17 cellular contexts compared by ENCODE assay signal in genomic region chr14:71140157-71140556, GRCh38.
"Had no signal": no experiment of that assay in that cellular context is flagged by ENCODE, and none has a peak within 500 bp of the region (broad histone marks: within the 10 kb centered on the region; RNA-seq: fewer than 3 reads in every experiment).

No MANE protein-coding gene starts in this region.

- H3K36me3 ChIP-seq: brain microvascular endothelial cell, pancreas, transverse colon had no signal

- H3K27me3 Mint-ChIP-seq: activated B cell treated with CpG ODN at 0.5 μM for 24 hours; central memory CD8-positive, alpha-beta T cell had no signal

- H3K27ac Mint-ChIP-seq: activated B cell treated with CpG ODN at 0.5 μM for 24 hours; activated naive CD8-positive, alpha-beta T cell treated with anti-CD3 and anti-CD28 coated beads, Interleukin-2, amount 10 ng/mL, durations not matched to agents 7 days and 5 days; immature natural killer cell had no signal

- H3K27ac ChIP-seq: pancreas, transverse colon had no signal

- H3K4me3 ChIP-seq: pancreas, skin epidermis, transverse colon had no signal

- H3K27me3 ChIP-seq: brain microvascular endothelial cell, pancreas, transverse colon had no signal

- H3K4me1 ChIP-seq: pancreas had no signal

- H3K36me3 Mint-ChIP-seq: immature natural killer cell had no signal

- ATAC-seq: pancreas had no signal

- H3K9me3 Mint-ChIP-seq: activated B cell treated with CpG ODN at 0.5 μM for 24 hours; activated naive CD8-positive, alpha-beta T cell treated with anti-CD3 and anti-CD28 coated beads, Interleukin-2, amount 10 ng/mL, durations not matched to agents 7 days and 5 days; central memory CD8-positive, alpha-beta T cell; immature natural killer cell had no signal

- H3K4me3 Mint-ChIP-seq: activated B cell treated with CpG ODN at 0.5 μM for 24 hours; activated naive CD8-positive, alpha-beta T cell treated with anti-CD3 and anti-CD28 coated beads, Interleukin-2, amount 10 ng/mL, durations not matched to agents 7 days and 5 days; central memory CD8-positive, alpha-beta T cell; immature natural killer cell had no signal

- DNase-seq: activated B cell treated with CpG ODN at 0.5 μM for 24 hours; activated CD4-positive, alpha-beta T cell treated with anti-CD3 and anti-CD28 coated beads for 48 hours; activated naive CD4-positive, alpha-beta T cell; activated naive CD8-positive, alpha-beta T cell treated with anti-CD3 and anti-CD28 coated beads, Interleukin-2, amount 10 ng/mL, durations not matched to agents 7 days and 5 days; anterior cingulate cortex; brain microvascular endothelial cell; cortex of kidney; effector CD8-positive, alpha-beta T cell; foreskin fibroblast; immature natural killer cell; stimulated activated CD4-positive, alpha-beta T cell treated with anti-CD3 and anti-CD28 coated beads, Interleukin-15, amount 100 ng/mL, for 24 hours; stimulated activated CD4-positive, alpha-beta T cell treated with anti-CD3 and anti-CD28 coated beads, Interleukin-4, amount 100 ng/mL, for 1 hour; stimulated activated naive CD4-positive, alpha-beta T cell; transverse colon had no signal

- H3K9me3 ChIP-seq: pancreas, transverse colon had no signal
